Comparison of ENCODE assay signal across 40 cellular contexts in the genomic region with DNA sequence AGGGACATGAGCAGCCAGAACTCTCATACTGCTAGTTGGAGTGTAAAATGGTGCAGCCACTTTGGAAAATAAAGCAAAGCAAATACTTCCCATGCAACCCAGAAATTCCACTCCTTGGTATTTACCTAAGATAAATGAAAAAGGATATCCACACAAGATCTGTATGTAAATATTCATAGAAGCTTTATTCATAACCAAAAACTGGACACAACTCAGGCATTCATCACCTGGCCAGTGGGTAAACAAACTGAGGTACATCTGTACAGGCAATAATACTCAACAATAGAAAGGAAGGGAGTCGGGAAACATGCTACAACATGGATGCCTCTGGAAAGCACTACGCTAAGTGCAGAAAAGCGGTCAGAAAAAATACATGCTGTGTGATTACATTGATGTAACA. TPM values are rescaled to one million over a fixed set of nuclear protein-coding genes. Genes with fewer than 3 reads are reported as not detected.
"Had no signal": no experiment of that assay in that cellular context is flagged by ENCODE, and none has a peak within 500 bp of the region (broad histone marks: within the 10 kb centered on the region; RNA-seq: fewer than 3 reads in every experiment).

No MANE protein-coding gene starts in this region.

- FAIRE-seq: astrocyte, bronchial epithelial cell had no signal

- H3K4me3 Mint-ChIP-seq: activated naive CD4-positive, alpha-beta T cell treated with anti-CD3 and anti-CD28 coated beads for 36 hours; activated naive CD4-positive, alpha-beta T cell treated with anti-CD3 and anti-CD28 coated beads, Interleukin-2, amount 10 ng/mL, durations not matched to agents 7 days and 5 days; activated naive CD4-positive, alpha-beta T cell treated with anti-CD3 and anti-CD28 coated beads, Interleukin-2, amount 50 U/mL, for 24 hours; activated naive CD8-positive, alpha-beta T cell; activated naive CD8-positive, alpha-beta T cell treated with anti-CD3 and anti-CD28 coated beads for 36 hours; activated naive CD8-positive, alpha-beta T cell treated with anti-CD3 and anti-CD28 coated beads, Interleukin-2, amount 10 ng/mL, durations not matched to agents 7 days and 5 days; activated naive CD8-positive, alpha-beta T cell treated with anti-CD3 and anti-CD28 coated beads, Interleukin-2, amount 50 U/mL, for 24 hours; activated T-cell treated with anti-CD3 and anti-CD28 coated beads, Interleukin-2, amount 50 U/mL, for 24 hours; activated T-cell treated with anti-CD3 and anti-CD28 coated beads, Interleukin-2, amount 50 U/mL, for 4 hours; activated T-cell treated with anti-CD3 and anti-CD28 coated beads, Interleukin-2, amount 50 U/mL, for 72 hours; activated T-helper 1 cell treated with anti-CD3 and anti-CD28 coated beads, Interleukin-12 subunit alpha, Interleukin-12 subunit beta, Interleukin-2, Interleukin-4 antibody, amounts not matched to agents 30 ng/mL and 10 ng/mL and 1 ng/mL, durations not matched to agents 14 hours and 24 hours and 36 hours; activated T-helper 17 cell treated with anti-CD3 and anti-CD28 coated beads, Interleukin-2, amount 50 U/mL, for 72 hours; brain; central memory CD8-positive, alpha-beta T cell had no signal

- H3K4me1 ChIP-seq: adrenal gland, ascending aorta, body of pancreas, breast epithelium had no signal

- H3K27me3 Mint-ChIP-seq: activated naive CD4-positive, alpha-beta T cell treated with anti-CD3 and anti-CD28 coated beads, Interleukin-2, amount 50 U/mL, for 24 hours; activated naive CD8-positive, alpha-beta T cell; activated naive CD8-positive, alpha-beta T cell treated with anti-CD3 and anti-CD28 coated beads for 36 hours; activated naive CD8-positive, alpha-beta T cell treated with anti-CD3 and anti-CD28 coated beads, Interleukin-2, amount 50 U/mL, for 24 hours; activated T-cell treated with anti-CD3 and anti-CD28 coated beads, Interleukin-2, amount 50 U/mL, for 24 hours; activated T-helper 17 cell treated with anti-CD3 and anti-CD28 coated beads, Interleukin-2, amount 50 U/mL, for 72 hours; central memory CD8-positive, alpha-beta T cell had no signal

- H3K36me3 Mint-ChIP-seq: activated naive CD4-positive, alpha-beta T cell treated with anti-CD3 and anti-CD28 coated beads, Interleukin-2, amount 10 ng/mL, durations not matched to agents 7 days and 5 days; activated naive CD4-positive, alpha-beta T cell treated with anti-CD3 and anti-CD28 coated beads, Interleukin-2, amount 50 U/mL, for 24 hours; activated naive CD4-positive, alpha-beta T cell treated with anti-CD3 and anti-CD28 coated beads, Interleukin-2, amount 50 U/mL, for 72 hours; activated naive CD8-positive, alpha-beta T cell; activated naive CD8-positive, alpha-beta T cell treated with anti-CD3 and anti-CD28 coated beads for 36 hours; activated naive CD8-positive, alpha-beta T cell treated with anti-CD3 and anti-CD28 coated beads, Interleukin-2, amount 10 ng/mL, durations not matched to agents 7 days and 5 days; brain had no signal

- H3K36me3 ChIP-seq: adrenal gland, ascending aorta, brain microvascular endothelial cell, breast epithelium, cardiac muscle cell had no signal

- H3K9me3 ChIP-seq: adrenal gland, ascending aorta, body of pancreas, breast epithelium had no signal

- H3K27me3 ChIP-seq: adrenal gland, ascending aorta, body of pancreas, brain microvascular endothelial cell, cardiac muscle cell had no signal

- H3K27ac Mint-ChIP-seq: activated naive CD4-positive, alpha-beta T cell treated with anti-CD3 and anti-CD28 coated beads for 36 hours; activated naive CD4-positive, alpha-beta T cell treated with anti-CD3 and anti-CD28 coated beads, Interleukin-2, amount 10 ng/mL, durations not matched to agents 7 days and 5 days; activated naive CD4-positive, alpha-beta T cell treated with anti-CD3 and anti-CD28 coated beads, Interleukin-2, amount 50 U/mL, for 24 hours; activated naive CD4-positive, alpha-beta T cell treated with anti-CD3 and anti-CD28 coated beads, Interleukin-2, amount 50 U/mL, for 72 hours; activated naive CD8-positive, alpha-beta T cell; activated naive CD8-positive, alpha-beta T cell treated with anti-CD3 and anti-CD28 coated beads for 36 hours; activated naive CD8-positive, alpha-beta T cell treated with anti-CD3 and anti-CD28 coated beads, Interleukin-2, amount 10 ng/mL, durations not matched to agents 7 days and 5 days; activated naive CD8-positive, alpha-beta T cell treated with anti-CD3 and anti-CD28 coated beads, Interleukin-2, amount 50 U/mL, for 24 hours; activated T-cell treated with anti-CD3 and anti-CD28 coated beads, Interleukin-2, amount 50 U/mL, for 24 hours; activated T-cell treated with anti-CD3 and anti-CD28 coated beads, Interleukin-2, amount 50 U/mL, for 72 hours; activated T-helper 1 cell treated with anti-CD3 and anti-CD28 coated beads, Interleukin-12 subunit alpha, Interleukin-12 subunit beta, Interleukin-2, Interleukin-4 antibody, amounts not matched to agents 30 ng/mL and 10 ng/mL and 1 ng/mL, durations not matched to agents 14 hours and 24 hours and 36 hours; activated T-helper 17 cell treated with anti-CD3 and anti-CD28 coated beads, Interleukin-2, amount 50 U/mL, for 72 hours; activated T-helper 2 cell treated with anti-CD3 and anti-CD28 coated beads, Interferon-gamma antibody, Interleukin-2, Interleukin-4, amounts not matched to agents 10 μg/mL and 5 μg/mL and 100 μg/mL, durations not matched to agents 14 hours and 24 hours and 36 hours had no signal

- DNase-seq: activated effector memory CD4-positive, alpha-beta T cell treated with anti-CD3 and anti-CD28 coated beads, Interleukin-2, amount 50 U/mL, for 16 hours; activated effector memory CD4-positive, alpha-beta T cell treated with Interleukin-2 at 50 U/mL for 16 hours; activated gamma-delta T cell; activated gamma-delta T cell treated with Interleukin-2 at 50 U/mL for 16 hours; activated naive CD4-positive, alpha-beta T cell; activated naive CD4-positive, alpha-beta T cell treated with anti-CD3 and anti-CD28 coated beads for 36 hours; activated naive CD4-positive, alpha-beta T cell treated with anti-CD3 and anti-CD28 coated beads, Interleukin-2, amount 10 ng/mL, durations not matched to agents 7 days and 5 days; activated naive CD4-positive, alpha-beta T cell treated with anti-CD3 and anti-CD28 coated beads, Interleukin-2, amount 50 U/mL, for 16 hours; activated naive CD4-positive, alpha-beta T cell treated with Interleukin-2 at 50 U/mL for 16 hours; activated naive CD8-positive, alpha-beta T cell treated with anti-CD3 and anti-CD28 coated beads for 36 hours; activated naive CD8-positive, alpha-beta T cell treated with anti-CD3 and anti-CD28 coated beads, Interleukin-2, amount 10 ng/mL, durations not matched to agents 7 days and 5 days; activated naive CD8-positive, alpha-beta T cell treated with anti-CD3 and anti-CD28 coated beads, Interleukin-2, amount 50 U/mL, for 24 hours; activated T-cell treated with anti-CD3 and anti-CD28 coated beads, Interleukin-2, amount 50 U/mL, for 24 hours; activated T-cell treated with anti-CD3 and anti-CD28 coated beads, Interleukin-2, amount 50 U/mL, for 4 hours; activated T-cell treated with anti-CD3 and anti-CD28 coated beads, Interleukin-2, amount 50 U/mL, for 48 hours; activated T-cell treated with anti-CD3 and anti-CD28 coated beads, Interleukin-2, amount 50 U/mL, for 72 hours; adrenal gland; amniotic stem cell; amygdala; anterior cingulate cortex; body of pancreas; brain microvascular endothelial cell; caudate nucleus; central memory CD4-positive, alpha-beta T cell; cerebellar nuclear complex had no signal

- H3K4me1 Mint-ChIP-seq: activated naive CD4-positive, alpha-beta T cell treated with anti-CD3 and anti-CD28 coated beads, Interleukin-2, amount 10 ng/mL, durations not matched to agents 7 days and 5 days; activated naive CD4-positive, alpha-beta T cell treated with anti-CD3 and anti-CD28 coated beads, Interleukin-2, amount 50 U/mL, for 24 hours; activated naive CD8-positive, alpha-beta T cell treated with anti-CD3 and anti-CD28 coated beads for 36 hours; activated naive CD8-positive, alpha-beta T cell treated with anti-CD3 and anti-CD28 coated beads, Interleukin-2, amount 50 U/mL, for 24 hours; activated T-helper 17 cell treated with anti-CD3 and anti-CD28 coated beads, Interleukin-2, amount 50 U/mL, for 72 hours had no signal

- ATAC-seq: activated naive CD4-positive, alpha-beta T cell treated with anti-CD3 and anti-CD28 coated beads, Interleukin-2, amount 50 U/mL, for 72 hours; activated naive CD8-positive, alpha-beta T cell treated with anti-CD3 and anti-CD28 coated beads, Interleukin-2, amount 50 U/mL, for 24 hours; activated T-cell treated with anti-CD3 and anti-CD28 coated beads, Interleukin-2, amount 50 U/mL, for 4 hours; activated T-cell treated with anti-CD3 and anti-CD28 coated beads, Interleukin-2, amount 50 U/mL, for 72 hours; activated T-helper 17 cell treated with anti-CD3 and anti-CD28 coated beads, Interleukin-2, amount 50 U/mL, for 72 hours; body of pancreas had no signal

- H3K27ac ChIP-seq: adrenal gland, ascending aorta, body of pancreas, brain microvascular endothelial cell, breast epithelium, cardiac muscle cell had no signal

- H3K9me3 Mint-ChIP-seq: activated naive CD4-positive, alpha-beta T cell treated with anti-CD3 and anti-CD28 coated beads for 36 hours; activated naive CD4-positive, alpha-beta T cell treated with anti-CD3 and anti-CD28 coated beads, Interleukin-2, amount 10 ng/mL, durations not matched to agents 7 days and 5 days; activated naive CD4-positive, alpha-beta T cell treated with anti-CD3 and anti-CD28 coated beads, Interleukin-2, amount 50 U/mL, for 24 hours; activated naive CD4-positive, alpha-beta T cell treated with anti-CD3 and anti-CD28 coated beads, Interleukin-2, amount 50 U/mL, for 72 hours; activated naive CD8-positive, alpha-beta T cell treated with anti-CD3 and anti-CD28 coated beads for 36 hours; activated naive CD8-positive, alpha-beta T cell treated with anti-CD3 and anti-CD28 coated beads, Interleukin-2, amount 10 ng/mL, durations not matched to agents 7 days and 5 days; activated naive CD8-positive, alpha-beta T cell treated with anti-CD3 and anti-CD28 coated beads, Interleukin-2, amount 50 U/mL, for 24 hours; activated T-cell treated with anti-CD3 and anti-CD28 coated beads, Interleukin-2, amount 50 U/mL, for 24 hours; activated T-cell treated with anti-CD3 and anti-CD28 coated beads, Interleukin-2, amount 50 U/mL, for 4 hours; activated T-cell treated with anti-CD3 and anti-CD28 coated beads, Interleukin-2, amount 50 U/mL, for 72 hours; activated T-helper 1 cell treated with anti-CD3 and anti-CD28 coated beads, Interleukin-12 subunit alpha, Interleukin-12 subunit beta, Interleukin-2, Interleukin-4 antibody, amounts not matched to agents 30 ng/mL and 10 ng/mL and 1 ng/mL, durations not matched to agents 14 hours and 24 hours and 36 hours; activated T-helper 17 cell treated with anti-CD3 and anti-CD28 coated beads, Interleukin-2, amount 50 U/mL, for 72 hours; activated T-helper 2 cell treated with anti-CD3 and anti-CD28 coated beads, Interferon-gamma antibody, Interleukin-2, Interleukin-4, amounts not matched to agents 10 μg/mL and 5 μg/mL and 100 μg/mL, durations not matched to agents 14 hours and 24 hours and 36 hours; central memory CD8-positive, alpha-beta T cell had no signal

- H3K4me3 ChIP-seq: adrenal gland, ascending aorta, body of pancreas, breast epithelium, cardiac muscle cell had no signal

RNA-seq across cellular contexts. Expression of gene LOXHD1, which starts 2.5 kb away (rescaled TPM):
- total RNA-seq: activated T-cell treated with anti-CD3 and anti-CD28 coated beads, Interleukin-2, amount 50 U/mL, for 4 hours; activated T-helper 1 cell treated with anti-CD3 and anti-CD28 coated beads, Interleukin-12 subunit alpha, Interleukin-12 subunit beta, Interleukin-2, Interleukin-4 antibody, amounts not matched to agents 30 ng/mL and 10 ng/mL and 1 ng/mL, durations not matched to agents 14 hours and 24 hours and 36 hours; activated T-helper 17 cell treated with anti-CD3 and anti-CD28 coated beads, Interleukin-2, amount 50 U/mL, for 72 hours; activated T-helper 2 cell treated with anti-CD3 and anti-CD28 coated beads, Interferon-gamma antibody, Interleukin-2, Interleukin-4, amounts not matched to agents 10 μg/mL and 5 μg/mL and 100 μg/mL, durations not matched to agents 14 hours and 24 hours and 36 hours; ascending aorta; astrocyte; bronchial epithelial cell; chondrocyte had no signal
- polyA plus RNA-seq: aorta, cardiac muscle cell had no signal
